In the genomic region with DNA sequence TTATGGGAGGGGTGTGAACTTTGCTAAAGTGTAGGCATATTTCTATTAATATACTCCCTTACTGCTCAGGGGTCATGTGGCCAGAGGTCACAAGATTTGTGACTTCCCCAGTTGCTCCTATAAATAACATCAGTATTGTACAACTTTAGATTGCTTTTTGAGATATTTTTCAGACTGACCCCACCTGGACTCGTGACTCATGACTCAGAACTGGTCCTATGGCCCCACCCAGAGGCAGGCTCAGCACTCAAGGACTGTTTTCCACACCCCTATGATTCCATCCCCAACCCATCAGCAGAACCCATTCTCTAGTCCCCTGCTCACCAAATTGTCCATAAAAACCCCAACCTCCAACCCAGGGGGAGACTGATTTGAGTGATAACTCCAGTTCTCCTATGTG, we compare ENCODE assay signal across 21 cellular contexts. TPM values are rescaled to one million over a fixed set of nuclear protein-coding genes. Genes with fewer than 3 reads are reported as not detected.
DNase-seq lines count a peak whose midpoint lies in the region; ATAC-seq and TF ChIP-seq lines count a peak whose summit lies in the region.
"Had no signal": no experiment of that assay in that cellular context is flagged by ENCODE, and none has a peak within 500 bp of the region (broad histone marks: within the 10 kb centered on the region; RNA-seq: fewer than 3 reads in every experiment).

No MANE protein-coding gene starts in this region.

- H3K79me2 ChIP-seq in SK-N-SH (ENCODE audit: insufficient read depth): peaks cover 24% of the 10 kb centered on the region

- no peak overlapping the region for H3K4me3 ChIP-seq in SK-N-SH (ENCODE audit: low read depth in 2 of 2, low read length in 1 of 2)
- H3K4me3 ChIP-seq: body of pancreas, PC-9, sigmoid colon had no signal

- no peak overlapping the region for H3K4me2 ChIP-seq in SK-N-SH
- H3K4me2 ChIP-seq: PC-9 had no signal

- H2AFZ ChIP-seq in SK-N-SH (ENCODE audit: low read depth): no peak overlapping the region
- H2AFZ ChIP-seq: parathyroid adenoma, PC-9 had no signal

- no peaks in the 10 kb centered on the region for H3F3A ChIP-seq in SK-N-SH (replicated peaks; ENCODE audit: insufficient read depth)

- no peak for ATAC-seq in foreskin keratinocyte
- ATAC-seq: activated naive CD4-positive, alpha-beta T cell treated with anti-CD3 and anti-CD28 coated beads, Interleukin-2, amount 50 U/mL, for 72 hours; body of pancreas; stimulated activated memory B cell treated with anti-CD40 and anti-IgM and Interleukin-4, amounts not matched to agents 10 μg/mL and 1 μg/mL and 100 μg/mL, for 72 hours had no signal

- no peak for TF ChIP-seq RAD21 in SK-N-SH (IDR thresholded peaks at IDR 0.05; ENCODE audit: low read length)

- POLR2A ChIA-PET in SK-N-SH (lab: Yijun Ruan, JAX): no interaction called here

- no peaks in the 10 kb centered on the region for H3K36me3 ChIP-seq in SK-N-SH (replicated peaks in 1 of 2; ENCODE audit: control insufficient read depth in 1 of 2, insufficient read depth in 2 of 2, low read length in 1 of 2)
- H3K36me3 ChIP-seq: sigmoid colon had no signal

- H3K4me1 ChIP-seq in foreskin keratinocyte (peaks cover 11% of the 10 kb centered on the region), SK-N-SH (ENCODE audit: control insufficient read depth in 1 of 2, insufficient read depth in 2 of 2, low read depth in 1 of 2, low read length in 1 of 2) (peaks cover 2 to 5% of the 10 kb centered on the region in 2 experiments; a peak in 1 of 4 replicates)

- no peak overlapping the region for H3K9ac ChIP-seq in SK-N-SH
- H3K9ac ChIP-seq: parathyroid adenoma had no signal

- WGBS in SK-N-SH (ENCODE audit: low lambda C conversion rate): 50% methylated on average over 1 of the region's 1 CpG

- DNase-seq in EL: peak; percentile 18
- peak; percentile 2 for DNase-seq in HCEC 1CT
- DNase-seq in NOMO-1 treated with DMSO at 0.1 percent for 48 hours (lab: John Stamatoyannopoulos, UW; ENCODE audit: unreplicated experiment): peak; percentile 25
- DNase-seq in foreskin keratinocyte: peak in 1 of 2 donors; percentile 4
- DNase-seq in hypothalamus (lab: John Stamatoyannopoulos, UW): no peak
- DNase-seq in germinal center (ENCODE audit: low spot score): no peak
- no peak for DNase-seq in SK-N-SH
- DNase-seq: activated CD8-positive, alpha-beta memory T cell treated with anti-CD3 and anti-CD28 coated beads for 24 hours; activated T-cell treated with anti-CD3 and anti-CD28 coated beads, Interleukin-2, amount 50 U/mL, for 48 hours; body of pancreas; Caco-2; KG1; kidney; mammary epithelial cell; NCI-H1417 treated with DMSO at 0.1 percent for 48 hours; NCI-H524 treated with DMSO at 0.1 percent for 48 hours; PC-9; sigmoid colon had no signal

- no peaks in the 10 kb centered on the region for H4K20me1 ChIP-seq in SK-N-SH (ENCODE audit: insufficient read depth)

- H3K9me3 ChIP-seq in SK-N-SH: no peaks in the 10 kb centered on the region
- H3K9me3 ChIP-seq: sigmoid colon had no signal

- H3K9me2 ChIP-seq in SK-N-SH: no peaks in the 10 kb centered on the region

- H3K27ac ChIP-seq in foreskin keratinocyte: no peak overlapping the region
- H3K27ac ChIP-seq in SK-N-SH (ENCODE audit: low read depth in 2 of 2, low read length in 1 of 2): no peak overlapping the region
- H3K27ac ChIP-seq: body of pancreas, parathyroid adenoma, PC-9, sigmoid colon had no signal

- TF ChIP-seq CTCF in foreskin keratinocyte (conservative IDR thresholded peaks at IDR 0.05) (peak; percentile 13), SK-N-SH (IDR thresholded peaks at IDR 0.05) (no peak)

- H3K27me3 ChIP-seq in foreskin keratinocyte (peaks cover 2% of the 10 kb centered on the region), SK-N-SH (ENCODE audit: insufficient read depth) (no peaks in the 10 kb centered on the region)
- H3K27me3 ChIP-seq: body of pancreas had no signal

- CTCF ChIA-PET in SK-N-SH (lab: Yijun Ruan, JAX): interaction anchor here (0.6 kb wide), 1 partner anchor 1877 kb away, joined by 3 read pairs; no protein-coding TSS in a partner anchor

- TF ChIP-seq EP300 in SK-N-SH (IDR thresholded peaks at IDR 0.05; ENCODE audit: borderline replicate concordance in 1 of 2, low read depth in 1 of 2, low read length in 1 of 2): no peak

TF ChIP-seq in SK-N-SH, 30 proteins besides CTCF, POLR2A, EP300 and RAD21:
- TF ChIP-seq FOXJ3 (CRISPR knock-in tag; IDR thresholded peaks at IDR 0.05) (no peak), MEF2A (IDR thresholded peaks at IDR 0.05; ENCODE audit: borderline replicate concordance, low read depth) (no peak), CHD2 (IDR thresholded peaks at IDR 0.05; ENCODE audit: low read length, partially characterized antibody) (no peak), TEAD4 (IDR thresholded peaks at IDR 0.05; ENCODE audit: borderline replicate concordance, insufficient read depth) (no peak), RCOR1 (IDR thresholded peaks at IDR 0.05; ENCODE audit: low read length) (no peak)
- TF ChIP-seq, protein P1, sequence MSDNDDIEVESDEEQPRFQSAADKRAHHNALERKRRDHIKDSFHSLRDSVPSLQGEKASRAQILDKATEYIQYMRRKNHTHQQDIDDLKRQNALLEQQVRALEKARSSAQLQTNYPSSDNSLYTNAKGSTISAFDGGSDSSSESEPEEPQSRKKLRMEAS (IDR thresholded peaks at IDR 0.05; ENCODE audit: low read depth): no peak
- TF ChIP-seq, protein P2, sequence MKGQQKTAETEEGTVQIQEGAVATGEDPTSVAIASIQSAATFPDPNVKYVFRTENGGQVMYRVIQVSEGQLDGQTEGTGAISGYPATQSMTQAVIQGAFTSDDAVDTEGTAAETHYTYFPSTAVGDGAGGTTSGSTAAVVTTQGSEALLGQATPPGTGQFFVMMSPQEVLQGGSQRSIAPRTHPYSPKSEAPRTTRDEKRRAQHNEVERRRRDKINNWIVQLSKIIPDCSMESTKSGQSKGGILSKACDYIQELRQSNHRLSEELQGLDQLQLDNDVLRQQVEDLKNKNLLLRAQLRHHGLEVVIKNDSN (IDR thresholded peaks at IDR 0.05; ENCODE audit: borderline replicate concordance, low read depth): no peak
TF ChIP-seq in SK-N-SH: peak in this region for 0.

RNA-seq across cellular contexts. Expression of a gene that starts 2.7 kb away (rescaled TPM):
- total RNA-seq in foreskin keratinocyte: 38.7 and 43.1 TPM in 2 replicates
- polyA plus RNA-seq in foreskin keratinocyte (12.7 and 15.5 TPM in 2 replicates), SK-N-SH (2012; rRNA removed) (13.1 and 15.0 TPM in 2 replicates)
- 20.3 and 22.2 TPM in 2 replicates for polyA plus RNA-seq in SK-N-SH (2012; cell fraction: cytosol; rRNA removed)
- polyA plus RNA-seq in SK-N-SH (2012; cell fraction: nucleus; rRNA removed): 10.8 and 18.2 TPM in 2 replicates

RNA-seq across cellular contexts. Expression of a gene that starts 33.8 kb away (rescaled TPM):
- total RNA-seq in foreskin keratinocyte: 17.4 and 18.0 TPM in 2 replicates
- polyA plus RNA-seq in foreskin keratinocyte (14.0 and 17.9 TPM in 2 replicates), SK-N-SH (2012; rRNA removed) (41.4 TPM in 2 replicates)
- 47.1 and 52.1 TPM in 2 replicates for polyA plus RNA-seq in SK-N-SH (2012; cell fraction: cytosol; rRNA removed)
- polyA plus RNA-seq in SK-N-SH (2012; cell fraction: nucleus; rRNA removed): 15.7 and 28.2 TPM in 2 replicates

Comparison
In these comparisons a context has a peak if more than half of its experiments do, and no peak if none do; other contexts are left out.
1. DNase-seq: peak in EL (single experiment), HCEC 1CT (single experiment) and NOMO-1 treated with DMSO at 0.1 percent for 48 hours (single experiment); none in hypothalamus (0 of 51), germinal center (single experiment) and SK-N-SH (single experiment).